9 cellular contexts compared by ENCODE assay signal in the genomic region with DNA sequence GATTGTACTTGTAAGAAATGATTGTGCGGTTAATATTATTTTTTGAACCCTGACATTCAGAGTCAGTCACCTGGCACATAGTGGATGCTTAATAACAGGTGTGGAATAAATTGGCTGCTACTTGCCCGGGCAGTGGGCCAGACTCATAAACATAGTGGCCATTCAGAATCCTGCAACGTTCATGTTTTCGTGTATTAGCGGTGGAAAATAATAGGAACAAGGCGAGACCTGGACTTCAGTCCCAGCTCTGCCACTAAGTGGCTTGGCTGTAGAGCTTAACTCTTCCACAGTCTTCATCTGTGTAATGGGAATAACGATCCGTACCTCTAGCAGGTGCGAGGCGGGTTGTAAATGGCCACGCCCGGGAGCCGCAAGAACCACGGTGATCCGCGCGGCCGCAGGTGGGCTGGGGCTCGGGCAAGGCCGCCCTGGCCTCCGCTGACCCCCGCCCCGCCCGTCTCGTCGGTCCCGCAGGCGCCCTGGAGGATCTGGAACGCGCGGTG. TPM values are rescaled to one million over a fixed set of nuclear protein-coding genes. Genes with fewer than 3 reads are reported as not detected.
DNase-seq lines count a peak whose midpoint lies in the region; ATAC-seq and TF ChIP-seq lines count a peak whose summit lies in the region.
"Had no signal": no experiment of that assay in that cellular context is flagged by ENCODE, and none has a peak within 500 bp of the region (broad histone marks: within the 10 kb centered on the region; RNA-seq: fewer than 3 reads in every experiment).

No MANE protein-coding gene starts in this region.

- no peaks in the 10 kb centered on the region for H3K27me3 Mint-ChIP-seq in activated CD8-positive, alpha-beta T cell treated with anti-CD3 and anti-CD28 coated beads, Interleukin-2, amount 10 ng/mL, durations not matched to agents 7 days and 5 days (ENCODE audit: low read depth)

- no peaks in the 10 kb centered on the region for H3K79me2 ChIP-seq in KMS-11 (ENCODE audit: insufficient read depth, low read depth)
- H3K79me2 ChIP-seq in smooth muscle cell (ENCODE audit: low read depth): no peaks in the 10 kb centered on the region

- H2AFZ ChIP-seq in KMS-11 (ENCODE audit: low read depth) (peak overlapping the region; percentile 71), smooth muscle cell (ENCODE audit: low read depth) (no peak overlapping the region)

- H4K20me1 ChIP-seq in KMS-11 (ENCODE audit: insufficient read depth) (no peaks in the 10 kb centered on the region), smooth muscle cell (ENCODE audit: low read depth) (no peaks in the 10 kb centered on the region)

- H3F3A ChIP-seq in smooth muscle cell (ENCODE audit: low read depth): no peaks in the 10 kb centered on the region

- H3K36me3 Mint-ChIP-seq in activated CD8-positive, alpha-beta T cell treated with anti-CD3 and anti-CD28 coated beads, Interleukin-2, amount 10 ng/mL, durations not matched to agents 7 days and 5 days (ENCODE audit: low read depth): no peaks in the 10 kb centered on the region

- TF ChIP-seq CTCF in KMS-11 (conservative IDR thresholded peaks at IDR 0.05; ENCODE audit: low read depth, low read length): no peak
- no peak for TF ChIP-seq CTCF in smooth muscle cell (IDR thresholded peaks at IDR 0.05; ENCODE audit: borderline replicate concordance, insufficient read depth, poor library complexity, severe bottlenecking)

- no peaks in the 10 kb centered on the region for H3K9me3 ChIP-seq in smooth muscle cell (replicated peaks; ENCODE audit: low read depth)

- no peak for ATAC-seq in activated CD8-positive, alpha-beta T cell treated with anti-CD3 and anti-CD28 coated beads, Interleukin-2, amount 10 ng/mL, durations not matched to agents 7 days and 5 days
- ATAC-seq in GM21360 (IDR thresholded peaks at IDR 0.05; ENCODE audit: unreplicated experiment) (no peak), GM21367 (IDR thresholded peaks at IDR 0.05; ENCODE audit: unreplicated experiment) (no peak)

- peak overlapping the region; percentile 66 for H3K9ac ChIP-seq in KMS-11
- H3K9ac ChIP-seq in smooth muscle cell (ENCODE audit: low read depth): peak overlapping the region; percentile 49

- CTCF ChIA-PET in activated CD8-positive, alpha-beta T cell treated with anti-CD3 and anti-CD28 coated beads, Interleukin-2, amount 10 ng/mL, durations not matched to agents 7 days and 5 days (lab: Charles Lee): interaction anchor here (0.7 to 1.2 kb wide), 2 partner anchors 26 to 78 kb away, joined by 3 read pairs; no protein-coding TSS in a partner anchor

- H3K27ac ChIP-seq in KMS-11: no peak overlapping the region; the same call in 1 of the 2 replicates
- no peak overlapping the region for H3K27ac ChIP-seq in smooth muscle cell (ENCODE audit: low read depth)

- POLR2A ChIA-PET in activated CD8-positive, alpha-beta T cell treated with anti-CD3 and anti-CD28 coated beads, Interleukin-2, amount 10 ng/mL, durations not matched to agents 7 days and 5 days (lab: Charles Lee): interaction anchor here (0.6 to 1.3 kb wide), 2 partner anchors 88 to 95 kb away, joined by 3 to 4 read pairs; a partner anchor contains a TSS

- DNase-seq in DMS79 treated with DMSO at 0.1 percent for 48 hours (lab: John Stamatoyannopoulos, UW) (peak; percentile 98), smooth muscle cell (lab: John Stamatoyannopoulos, UW; ENCODE audit: unreplicated experiment) (no peak), SIG-M5 (lab: John Stamatoyannopoulos, UW) (no peak)
- no peak for DNase-seq in activated CD8-positive, alpha-beta T cell treated with anti-CD3 and anti-CD28 coated beads, Interleukin-2, amount 10 ng/mL, durations not matched to agents 7 days and 5 days

- H3K4me3 ChIP-seq in KMS-11 (IDR thresholded peaks at IDR 0.05; ENCODE audit: insufficient read depth, low read depth, low read length): no peak overlapping the region
- peak overlapping the region; percentile 97 for H3K4me3 ChIP-seq in iPS-11a (ENCODE audit: low read depth, low read length)
- peak overlapping the region; percentile 68 for H3K4me3 ChIP-seq in smooth muscle cell

- H3K9me3 Mint-ChIP-seq in activated CD8-positive, alpha-beta T cell treated with anti-CD3 and anti-CD28 coated beads, Interleukin-2, amount 10 ng/mL, durations not matched to agents 7 days and 5 days (ENCODE audit: insufficient read depth): no peaks in the 10 kb centered on the region

- H3K36me3 ChIP-seq in KMS-11 (ENCODE audit: insufficient read depth): no peaks in the 10 kb centered on the region
- no peaks in the 10 kb centered on the region for H3K36me3 ChIP-seq in smooth muscle cell (ENCODE audit: low read depth)

- peak overlapping the region; percentile 79 for H3K4me3 Mint-ChIP-seq in activated CD8-positive, alpha-beta T cell treated with anti-CD3 and anti-CD28 coated beads, Interleukin-2, amount 10 ng/mL, durations not matched to agents 7 days and 5 days

- H3K27ac Mint-ChIP-seq in activated CD8-positive, alpha-beta T cell treated with anti-CD3 and anti-CD28 coated beads, Interleukin-2, amount 10 ng/mL, durations not matched to agents 7 days and 5 days: peak overlapping the region; percentile 74

- peaks cover 22% of the 10 kb centered on the region for H3K4me1 Mint-ChIP-seq in activated CD8-positive, alpha-beta T cell treated with anti-CD3 and anti-CD28 coated beads, Interleukin-2, amount 10 ng/mL, durations not matched to agents 7 days and 5 days (ENCODE audit: low read depth)

- 8% methylated on average over 31 of the region's 31 CpGs for WGBS in smooth muscle cell (ENCODE audit: low lambda C conversion rate)

- H3K4me1 ChIP-seq in KMS-11 (ENCODE audit: low read depth, poor library complexity, severe bottlenecking) (peaks cover 14% of the 10 kb centered on the region), smooth muscle cell (ENCODE audit: low read depth) (peaks cover 7% of the 10 kb centered on the region)

- H3K4me2 ChIP-seq in KMS-11 (peak overlapping the region; percentile 88), smooth muscle cell (peak overlapping the region; percentile 95)

- no peaks in the 10 kb centered on the region for H3K27me3 ChIP-seq in KMS-11 (ENCODE audit: insufficient read depth, low read depth)
- no peaks in the 10 kb centered on the region for H3K27me3 ChIP-seq in smooth muscle cell (ENCODE audit: low read depth)

RNA-seq across cellular contexts. Expression of a gene that starts 0.8 kb away (rescaled TPM):
- 1 to 10 TPM; 6.1 to 8.9 TPM for total RNA-seq in activated CD8-positive, alpha-beta T cell treated with anti-CD3 and anti-CD28 coated beads, Interleukin-2, amount 10 ng/mL, durations not matched to agents 7 days and 5 days
- 21.1 and 48.1 TPM in 2 replicates for total RNA-seq in smooth muscle cell
- 23.9 and 27.5 TPM in 2 replicates for polyA plus RNA-seq in smooth muscle cell
- total RNA-seq: SK-MEL-5 had no signal

RNA-seq across cellular contexts. Expression of a gene that starts 3.0 kb away (rescaled TPM):
- under 1 TPM; 0.37 to 0.99 TPM for total RNA-seq in activated CD8-positive, alpha-beta T cell treated with anti-CD3 and anti-CD28 coated beads, Interleukin-2, amount 10 ng/mL, durations not matched to agents 7 days and 5 days
- 4.6 TPM in 1 of 2 replicates, not detected in the other for total RNA-seq in smooth muscle cell
- 0.31 and 1.5 TPM in 2 replicates for polyA plus RNA-seq in smooth muscle cell
- total RNA-seq: SK-MEL-5 had no signal

RNA-seq across cellular contexts. Expression of a gene that starts 35.5 kb away (rescaled TPM):
- total RNA-seq in activated CD8-positive, alpha-beta T cell treated with anti-CD3 and anti-CD28 coated beads, Interleukin-2, amount 10 ng/mL, durations not matched to agents 7 days and 5 days: 10 to 100 TPM; 12.0 to 12.3 TPM
- 31.6 and 52.3 TPM in 2 replicates for total RNA-seq in smooth muscle cell
- 11.9 and 12.8 TPM in 2 replicates for polyA plus RNA-seq in smooth muscle cell

RNA-seq across cellular contexts. Expression of a gene that starts 42.0 kb away (rescaled TPM):
- total RNA-seq in activated CD8-positive, alpha-beta T cell treated with anti-CD3 and anti-CD28 coated beads, Interleukin-2, amount 10 ng/mL, durations not matched to agents 7 days and 5 days: 100 to 1,000 TPM; 106 to 109 TPM
- 314 and 331 TPM in 2 replicates for total RNA-seq in smooth muscle cell
- 228 and 285 TPM in 2 replicates for polyA plus RNA-seq in smooth muscle cell
